In the genomic region with DNA sequence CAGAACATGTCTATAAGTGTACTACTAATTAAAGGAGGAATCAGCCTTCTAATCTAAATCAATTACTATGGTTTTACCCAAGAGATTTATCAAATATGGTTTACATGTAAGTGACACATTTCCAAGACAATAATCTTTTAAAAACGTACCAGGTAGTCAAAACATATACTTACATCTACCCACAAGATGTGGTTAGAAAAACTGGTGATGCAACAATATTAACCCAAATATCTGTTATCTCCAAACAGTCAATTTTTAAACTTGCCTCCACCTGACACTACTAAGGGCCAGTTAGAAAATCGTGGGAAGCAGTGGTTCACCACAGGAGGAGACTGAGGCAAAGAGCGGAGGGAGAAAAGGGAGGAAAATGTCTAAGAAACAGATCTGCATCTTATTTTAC, we compare ENCODE assay signal across 26 cellular contexts.
"Had no signal": no experiment of that assay in that cellular context is flagged by ENCODE, and none has a peak within 500 bp of the region (broad histone marks: within the 10 kb centered on the region; RNA-seq: fewer than 3 reads in every experiment).

No MANE protein-coding gene starts in this region.

- H3K4me2 ChIP-seq: SK-N-SH had no signal

- H3K4me1 ChIP-seq: esophagus muscularis mucosa, gastrocnemius medialis, pancreas, psoas muscle, right atrium auricular region, stomach, suprapubic skin had no signal

- H3K27ac Mint-ChIP-seq: nephron progenitor cell; stimulated activated effector memory CD8-positive, alpha-beta T cell treated with anti-CD3 and anti-CD28 coated beads, Interleukin-12 subunit alpha, Interleukin-12 subunit beta, amount 100 ng/mL, for 72 hours had no signal

- H3K9me3 Mint-ChIP-seq: nephron progenitor cell; stimulated activated effector memory CD8-positive, alpha-beta T cell treated with anti-CD3 and anti-CD28 coated beads, Interleukin-12 subunit alpha, Interleukin-12 subunit beta, amount 100 ng/mL, for 72 hours had no signal

- H3K27me3 ChIP-seq: brain microvascular endothelial cell, esophagus muscularis mucosa, gastrocnemius medialis, pancreas, right atrium auricular region, stomach, suprapubic skin, tibial nerve had no signal

- H3K9ac ChIP-seq: SK-N-SH had no signal

- DNase-seq: activated CD4-positive, alpha-beta T cell treated with anti-CD3 and anti-CD28 coated beads for 1 hour; activated CD4-positive, alpha-beta T cell treated with anti-CD3 and anti-CD28 coated beads, Interleukin-2, amount 50 U/mL, for 4 hours; activated CD8-positive, alpha-beta memory T cell treated with anti-CD3 and anti-CD28 coated beads for 24 hours; activated CD8-positive, alpha-beta memory T cell treated with anti-CD3 and anti-CD28 coated beads, Interleukin-2, amount 50 U/mL, for 4 hours; activated gamma-delta T cell; aorta; brain microvascular endothelial cell; central memory CD4-positive, alpha-beta T cell; effector memory CD4-positive, alpha-beta T cell; gastrocnemius medialis; hypothalamus; left ventricle myocardium superior; mammary epithelial cell; midbrain; nephron progenitor cell; pancreas; psoas muscle; SK-N-SH; stimulated activated CD4-positive, alpha-beta T cell treated with anti-CD3 and anti-CD28 coated beads, Interleukin-12 subunit alpha, Interleukin-12 subunit beta, amount 100 ng/mL, for 4 hours; stomach had no signal

- H3K4me1 Mint-ChIP-seq: nephron progenitor cell had no signal

- FAIRE-seq: colon had no signal

- H3K27ac ChIP-seq: brain microvascular endothelial cell, esophagus muscularis mucosa, gastrocnemius medialis, pancreas, psoas muscle, right atrium auricular region, stomach, suprapubic skin, tibial nerve had no signal

- H3K9me3 ChIP-seq: esophagus muscularis mucosa, gastrocnemius medialis, pancreas, psoas muscle, right atrium auricular region, SK-N-SH, stomach, suprapubic skin, tibial nerve had no signal

- ATAC-seq: gastrocnemius medialis; left ventricle myocardium superior; pancreas; psoas muscle; stimulated activated effector memory CD8-positive, alpha-beta T cell treated with anti-CD3 and anti-CD28 coated beads, Interleukin-12 subunit alpha, Interleukin-12 subunit beta, amount 100 ng/mL, for 72 hours had no signal

- H3K4me3 ChIP-seq: esophagus muscularis mucosa, gastrocnemius medialis, pancreas, psoas muscle, right atrium auricular region, stomach, suprapubic skin, tibial nerve had no signal

- H3K4me3 Mint-ChIP-seq: nephron progenitor cell; stimulated activated effector memory CD8-positive, alpha-beta T cell treated with anti-CD3 and anti-CD28 coated beads, Interleukin-12 subunit alpha, Interleukin-12 subunit beta, amount 100 ng/mL, for 72 hours had no signal
